35 cellular contexts compared by ENCODE assay signal in genomic region chr3:8865697-8866096, GRCh38.
"Had no signal": no experiment of that assay in that cellular context is flagged by ENCODE, and none has a peak within 500 bp of the region (broad histone marks: within the 10 kb centered on the region; RNA-seq: fewer than 3 reads in every experiment).

No MANE protein-coding gene starts in this region.

- H3K27me3 ChIP-seq: adrenal gland, body of pancreas, esophagus muscularis mucosa, foreskin keratinocyte, gastrocnemius medialis, heart left ventricle had no signal

- H3K4me3 ChIP-seq: adrenal gland, body of pancreas, esophagus muscularis mucosa, heart left ventricle had no signal

- DNase-seq: activated B cell treated with CpG ODN at 0.5 μM for 24 hours; activated CD4-positive, alpha-beta T cell treated with anti-CD3 and anti-CD28 coated beads for 48 hours; activated CD4-positive, alpha-beta T cell treated with anti-CD3 and anti-CD28 coated beads, Interleukin-2, amount 50 U/mL, for 1 hour; activated CD4-positive, alpha-beta T cell treated with anti-CD3 and anti-CD28 coated beads, Interleukin-2, amount 50 U/mL, for 48 hours; activated CD8-positive, alpha-beta memory T cell treated with anti-CD3 and anti-CD28 coated beads for 24 hours; activated CD8-positive, alpha-beta T cell treated with anti-CD3 and anti-CD28 coated beads for 36 hours; activated effector memory CD4-positive, alpha-beta T cell treated with anti-CD3 and anti-CD28 coated beads, Interleukin-2, amount 50 U/mL, for 16 hours; activated naive CD4-positive, alpha-beta T cell treated with anti-CD3 and anti-CD28 coated beads for 36 hours; activated naive CD8-positive, alpha-beta T cell treated with anti-CD3 and anti-CD28 coated beads for 36 hours; activated naive CD8-positive, alpha-beta T cell treated with anti-CD3 and anti-CD28 coated beads, Interleukin-2, amount 50 U/mL, for 24 hours; activated T-cell treated with anti-CD3 and anti-CD28 coated beads, Interleukin-2, amount 50 U/mL, for 48 hours; adrenal gland; amygdala; aorta; body of pancreas; caudate nucleus; cortex of kidney; dermis blood vessel endothelial cell; effector CD4-positive, alpha-beta T cell; effector memory CD8-positive, alpha-beta T cell; erythroblast; foreskin keratinocyte; gastrocnemius medialis; glutamatergic neuron; heart left ventricle; T-helper 17 cell; T1000 had no signal

- H3K4me1 Mint-ChIP-seq: activated naive CD4-positive, alpha-beta T cell treated with anti-CD3 and anti-CD28 coated beads, Interleukin-2, amount 50 U/mL, for 24 hours; activated naive CD8-positive, alpha-beta T cell treated with anti-CD3 and anti-CD28 coated beads for 36 hours; activated naive CD8-positive, alpha-beta T cell treated with anti-CD3 and anti-CD28 coated beads, Interleukin-2, amount 50 U/mL, for 24 hours had no signal

- H3K27ac ChIP-seq: adrenal gland, body of pancreas, esophagus muscularis mucosa, foreskin keratinocyte, gastrocnemius medialis, heart left ventricle, WERI-Rb-1 had no signal

- H3K9me3 ChIP-seq: adrenal gland, body of pancreas, esophagus muscularis mucosa, gastrocnemius medialis, heart left ventricle had no signal

- FAIRE-seq: colon had no signal

- ATAC-seq: activated CD4-positive, CD25-positive, alpha-beta regulatory T cell treated with anti-CD3 and anti-CD28 coated beads, Interleukin-2, amount 50 U/mL, for 24 hours; activated CD8-positive, alpha-beta T cell treated with anti-CD3 and anti-CD28 coated beads for 36 hours; activated naive CD8-positive, alpha-beta T cell treated with anti-CD3 and anti-CD28 coated beads, Interleukin-2, amount 50 U/mL, for 24 hours; body of pancreas; effector memory CD8-positive, alpha-beta T cell; foreskin keratinocyte; heart left ventricle; T-helper 17 cell had no signal

- H3K27me3 Mint-ChIP-seq: activated B cell treated with CpG ODN at 0.5 μM for 24 hours; activated CD8-positive, alpha-beta T cell treated with anti-CD3 and anti-CD28 coated beads for 36 hours; activated naive CD4-positive, alpha-beta T cell treated with anti-CD3 and anti-CD28 coated beads, Interleukin-2, amount 50 U/mL, for 24 hours; activated naive CD8-positive, alpha-beta T cell treated with anti-CD3 and anti-CD28 coated beads for 36 hours; activated naive CD8-positive, alpha-beta T cell treated with anti-CD3 and anti-CD28 coated beads, Interleukin-2, amount 50 U/mL, for 24 hours; effector memory CD8-positive, alpha-beta T cell; T-helper 17 cell had no signal

- H3K9me3 Mint-ChIP-seq: activated B cell treated with CpG ODN at 0.5 μM for 24 hours; activated CD8-positive, alpha-beta T cell treated with anti-CD3 and anti-CD28 coated beads for 36 hours; activated naive CD4-positive, alpha-beta T cell treated with anti-CD3 and anti-CD28 coated beads for 36 hours; activated naive CD4-positive, alpha-beta T cell treated with anti-CD3 and anti-CD28 coated beads, Interleukin-2, amount 50 U/mL, for 24 hours; activated naive CD8-positive, alpha-beta T cell treated with anti-CD3 and anti-CD28 coated beads for 36 hours; activated naive CD8-positive, alpha-beta T cell treated with anti-CD3 and anti-CD28 coated beads, Interleukin-2, amount 50 U/mL, for 24 hours; activated T-helper 1 cell treated with anti-CD3 and anti-CD28 coated beads, Interleukin-12 subunit alpha, Interleukin-12 subunit beta, Interleukin-2, Interleukin-4 antibody, amounts not matched to agents 30 ng/mL and 10 ng/mL and 1 ng/mL, durations not matched to agents 14 hours and 24 hours and 36 hours; activated T-helper 2 cell treated with anti-CD3 and anti-CD28 coated beads, Interferon-gamma antibody, Interleukin-2, Interleukin-4, amounts not matched to agents 10 μg/mL and 5 μg/mL and 100 μg/mL, durations not matched to agents 14 hours and 24 hours and 36 hours; effector memory CD8-positive, alpha-beta T cell; T-helper 2 cell treated with Interferon-gamma antibody and Interleukin-4, amounts not matched to agents 5 μg/mL and 100 μg/mL, for 36 hours had no signal

- H3K27ac Mint-ChIP-seq: activated B cell treated with CpG ODN at 0.5 μM for 24 hours; activated CD8-positive, alpha-beta T cell treated with anti-CD3 and anti-CD28 coated beads for 36 hours; activated naive CD4-positive, alpha-beta T cell treated with anti-CD3 and anti-CD28 coated beads for 36 hours; activated naive CD4-positive, alpha-beta T cell treated with anti-CD3 and anti-CD28 coated beads, Interleukin-2, amount 50 U/mL, for 24 hours; activated naive CD8-positive, alpha-beta T cell treated with anti-CD3 and anti-CD28 coated beads for 36 hours; activated naive CD8-positive, alpha-beta T cell treated with anti-CD3 and anti-CD28 coated beads, Interleukin-2, amount 50 U/mL, for 24 hours; activated T-helper 1 cell treated with anti-CD3 and anti-CD28 coated beads, Interleukin-12 subunit alpha, Interleukin-12 subunit beta, Interleukin-2, Interleukin-4 antibody, amounts not matched to agents 30 ng/mL and 10 ng/mL and 1 ng/mL, durations not matched to agents 14 hours and 24 hours and 36 hours; activated T-helper 2 cell treated with anti-CD3 and anti-CD28 coated beads, Interferon-gamma antibody, Interleukin-2, Interleukin-4, amounts not matched to agents 10 μg/mL and 5 μg/mL and 100 μg/mL, durations not matched to agents 14 hours and 24 hours and 36 hours; effector memory CD8-positive, alpha-beta T cell; T-helper 17 cell; T-helper 2 cell treated with Interferon-gamma antibody and Interleukin-4, amounts not matched to agents 5 μg/mL and 100 μg/mL, for 36 hours had no signal

- H3K4me3 Mint-ChIP-seq: activated B cell treated with CpG ODN at 0.5 μM for 24 hours; activated CD8-positive, alpha-beta T cell treated with anti-CD3 and anti-CD28 coated beads for 36 hours; activated naive CD4-positive, alpha-beta T cell treated with anti-CD3 and anti-CD28 coated beads for 36 hours; activated naive CD4-positive, alpha-beta T cell treated with anti-CD3 and anti-CD28 coated beads, Interleukin-2, amount 50 U/mL, for 24 hours; activated naive CD8-positive, alpha-beta T cell treated with anti-CD3 and anti-CD28 coated beads for 36 hours; activated naive CD8-positive, alpha-beta T cell treated with anti-CD3 and anti-CD28 coated beads, Interleukin-2, amount 50 U/mL, for 24 hours; activated T-helper 1 cell treated with anti-CD3 and anti-CD28 coated beads, Interleukin-12 subunit alpha, Interleukin-12 subunit beta, Interleukin-2, Interleukin-4 antibody, amounts not matched to agents 30 ng/mL and 10 ng/mL and 1 ng/mL, durations not matched to agents 14 hours and 24 hours and 36 hours; effector memory CD8-positive, alpha-beta T cell; T-helper 17 cell; T-helper 2 cell treated with Interferon-gamma antibody and Interleukin-4, amounts not matched to agents 5 μg/mL and 100 μg/mL, for 36 hours had no signal

- H3K36me3 ChIP-seq: adrenal gland, esophagus muscularis mucosa, gastrocnemius medialis, heart left ventricle, WERI-Rb-1 had no signal

- H3K4me1 ChIP-seq: adrenal gland, body of pancreas, esophagus muscularis mucosa, gastrocnemius medialis, heart left ventricle had no signal
